In the genomic region with DNA sequence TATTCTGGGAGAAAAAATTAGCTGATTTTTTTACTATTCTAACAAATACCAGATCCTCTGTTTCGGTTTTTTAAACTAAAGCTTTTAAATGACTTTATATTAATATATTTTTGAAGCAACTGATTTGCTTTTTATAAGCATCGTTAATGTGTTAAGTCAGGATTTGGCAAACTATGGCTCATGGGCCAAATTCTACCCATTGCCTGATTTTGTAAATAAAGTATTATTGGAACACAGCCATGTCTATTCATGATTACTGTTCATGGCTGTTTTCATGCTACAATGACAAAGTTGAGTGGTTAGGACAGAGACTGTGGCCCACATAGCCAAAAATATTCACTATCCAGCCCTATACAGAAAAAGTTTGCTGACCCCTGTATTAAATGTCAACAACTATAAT, we compare ENCODE assay signal across 33 cellular contexts.
"Had no signal": no experiment of that assay in that cellular context is flagged by ENCODE, and none has a peak within 500 bp of the region (broad histone marks: within the 10 kb centered on the region; RNA-seq: fewer than 3 reads in every experiment).

No MANE protein-coding gene starts in this region.

- ATAC-seq: activated CD8-positive, alpha-beta T cell treated with anti-CD3 and anti-CD28 coated beads for 36 hours; activated naive CD4-positive, alpha-beta T cell treated with anti-CD3 and anti-CD28 coated beads, Interleukin-2, amount 50 U/mL, for 72 hours; activated T-cell treated with anti-CD3 and anti-CD28 coated beads, Interleukin-2, amount 50 U/mL, for 72 hours; activated T-helper 17 cell treated with anti-CD3 and anti-CD28 coated beads, Interleukin-2, amount 50 U/mL, for 72 hours; PC-3 had no signal

- H3K36me3 ChIP-seq: adrenal gland, Peyer's patch, SJSA1 had no signal

- H3K4me1 ChIP-seq: adrenal gland, Peyer's patch had no signal

- H3K27me3 Mint-ChIP-seq: activated CD4-positive, alpha-beta T cell treated with anti-CD3 and anti-CD28 coated beads, Interleukin-2, amount 10 ng/mL, durations not matched to agents 24 days and 14 days; activated CD8-positive, alpha-beta T cell treated with anti-CD3 and anti-CD28 coated beads for 36 hours; activated T-helper 17 cell treated with anti-CD3 and anti-CD28 coated beads, Interleukin-2, amount 50 U/mL, for 72 hours; brain had no signal

- H3K27me3 ChIP-seq: adrenal gland, Peyer's patch, SJSA1 had no signal

- H3K4me2 ChIP-seq: SK-N-SH had no signal

- H3K4me3 ChIP-seq: adrenal gland, coronary artery, Peyer's patch, SJSA1 had no signal

- H3K27ac ChIP-seq: adrenal gland, coronary artery, Peyer's patch, SJSA1 had no signal

- H3K9ac ChIP-seq: SK-N-SH had no signal

- FAIRE-seq: bronchial epithelial cell, TTC549 had no signal

- H3K9me3 ChIP-seq: Peyer's patch, SJSA1 had no signal

- H3K4me3 Mint-ChIP-seq: activated CD4-positive, alpha-beta T cell treated with anti-CD3 and anti-CD28 coated beads, Interleukin-2, amount 10 ng/mL, durations not matched to agents 24 days and 14 days; activated CD8-positive, alpha-beta T cell treated with anti-CD3 and anti-CD28 coated beads for 36 hours; activated T-cell treated with anti-CD3 and anti-CD28 coated beads, Interleukin-2, amount 50 U/mL, for 72 hours; activated T-helper 17 cell treated with anti-CD3 and anti-CD28 coated beads, Interleukin-2, amount 50 U/mL, for 72 hours; brain; T-helper 1 cell treated with Interleukin-12 subunit alpha and Interleukin-12 subunit beta and Interleukin-4 antibody, amounts not matched to agents 30 μg/mL and 1 μg/mL, for 36 hours; T-helper 2 cell treated with Interferon-gamma antibody and Interleukin-4, amounts not matched to agents 5 μg/mL and 100 μg/mL, for 36 hours had no signal

- H3K27ac Mint-ChIP-seq: activated CD4-positive, alpha-beta T cell treated with anti-CD3 and anti-CD28 coated beads, Interleukin-2, amount 10 ng/mL, durations not matched to agents 24 days and 14 days; activated CD8-positive, alpha-beta T cell treated with anti-CD3 and anti-CD28 coated beads for 36 hours; activated naive CD4-positive, alpha-beta T cell treated with anti-CD3 and anti-CD28 coated beads, Interleukin-2, amount 50 U/mL, for 72 hours; activated T-helper 17 cell treated with anti-CD3 and anti-CD28 coated beads, Interleukin-2, amount 50 U/mL, for 72 hours; T-helper 1 cell treated with Interleukin-12 subunit alpha and Interleukin-12 subunit beta and Interleukin-4 antibody, amounts not matched to agents 30 μg/mL and 1 μg/mL, for 36 hours; T-helper 2 cell treated with Interferon-gamma antibody and Interleukin-4, amounts not matched to agents 5 μg/mL and 100 μg/mL, for 36 hours had no signal

- DNase-seq: activated CD4-positive, alpha-beta T cell treated with anti-CD3 and anti-CD28 coated beads, Interleukin-2, amount 10 ng/mL, durations not matched to agents 24 days and 14 days; activated CD4-positive, alpha-beta T cell treated with anti-CD3 and anti-CD28 coated beads, Interleukin-2, amount 50 U/mL, for 4 hours; activated CD8-positive, alpha-beta T cell treated with anti-CD3 and anti-CD28 coated beads for 36 hours; activated effector memory CD4-positive, alpha-beta T cell treated with anti-CD3 and anti-CD28 coated beads, Interleukin-2, amount 50 U/mL, for 16 hours; activated naive CD4-positive, alpha-beta T cell; activated T-cell treated with anti-CD3 and anti-CD28 coated beads, Interleukin-2, amount 50 U/mL, for 1 hour; activated T-cell treated with anti-CD3 and anti-CD28 coated beads, Interleukin-2, amount 50 U/mL, for 72 hours; adrenal gland; MM.1S; MV-4-11; NCI-H1092; NCI-H1436 treated with DMSO at 0.1 percent for 48 hours; NCI-H1694 treated with DMSO at 0.1 percent for 48 hours; NCI-H2081; NCI-H226; NCI-H446 treated with DMSO at 0.1 percent for 48 hours; NCI-H524; NCI-H69; NCI-H82; PC-3; Peyer's patch; RPMI8226; SHP77 treated with DMSO at 0.1 percent for 48 hours; SK-N-SH had no signal
